In the genomic region with DNA sequence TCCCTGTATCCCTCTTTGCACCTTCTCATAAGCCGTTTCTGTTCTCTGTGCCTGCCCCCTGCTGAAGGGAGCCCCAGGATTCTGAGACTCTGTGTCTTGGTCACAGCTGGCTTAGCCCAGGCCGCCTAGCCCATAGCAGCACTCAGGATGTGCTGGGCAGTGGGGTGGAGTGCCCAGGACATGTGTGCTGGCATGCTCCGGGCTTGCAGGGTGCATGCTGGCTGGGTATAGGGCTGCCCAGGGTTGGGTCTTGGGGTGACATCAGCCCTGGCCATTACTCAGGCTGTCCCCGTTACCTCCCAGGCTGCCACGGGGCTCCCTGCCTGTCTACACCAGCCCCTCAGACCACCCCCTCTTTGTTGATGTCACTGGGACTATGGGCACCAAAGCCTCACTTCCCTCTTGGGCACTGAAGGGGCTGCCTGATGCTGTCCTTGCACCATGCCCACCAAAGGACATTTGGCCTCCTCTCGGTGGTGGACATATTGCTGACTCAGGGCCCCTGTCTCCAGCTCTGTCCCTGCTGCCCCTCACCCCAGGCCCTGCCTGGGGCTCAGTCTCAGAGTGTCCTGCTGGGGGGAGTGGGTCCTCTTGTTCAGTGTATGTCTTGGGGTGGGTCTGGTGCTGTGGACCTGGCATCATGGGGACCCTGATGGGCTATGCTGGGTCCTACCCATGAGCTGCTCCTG, we compare ENCODE assay signal across 2 cellular contexts.
TF ChIP-seq lines count a peak whose summit lies in the region.

No MANE protein-coding gene starts in this region.

TF ChIP-seq in HCT116, 20 proteins besides CTCF, POLR2A, EP300 and RAD21:
- TF ChIP-seq EZH2 (IDR thresholded peaks at IDR 0.05), result no peak
- TF ChIP-seq JUND (IDR thresholded peaks at IDR 0.05), result no peak
- TF ChIP-seq, protein P1, sequence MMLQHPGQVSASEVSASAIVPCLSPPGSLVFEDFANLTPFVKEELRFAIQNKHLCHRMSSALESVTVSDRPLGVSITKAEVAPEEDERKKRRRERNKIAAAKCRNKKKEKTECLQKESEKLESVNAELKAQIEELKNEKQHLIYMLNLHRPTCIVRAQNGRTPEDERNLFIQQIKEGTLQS (IDR thresholded peaks at IDR 0.05), result no peak
- TF ChIP-seq FOSL1 (IDR thresholded peaks at IDR 0.05; ENCODE audit: low read depth), result no peak
- TF ChIP-seq ZNF274 (IDR thresholded peaks at IDR 0.05; ENCODE audit: low read depth, low read length), result no peak
- no peak for TF ChIP-seq SP1 (IDR thresholded peaks at IDR 0.05; ENCODE audit: low read depth)
- no peak for TF ChIP-seq EZH2phosphoT487 (IDR thresholded peaks at IDR 0.05; ENCODE audit: borderline replicate concordance)
- TF ChIP-seq EGR1 (IDR thresholded peaks at IDR 0.05; ENCODE audit: low read depth), result no peak
- no peak for TF ChIP-seq CBX3 (IDR thresholded peaks at IDR 0.05; ENCODE audit: low read depth)
- no peak for TF ChIP-seq CEBPB (IDR thresholded peaks at IDR 0.05; ENCODE audit: low read depth)
- TF ChIP-seq YY1 (IDR thresholded peaks at IDR 0.05; ENCODE audit: extremely low read depth, insufficient replicate concordance, low read depth, low read length), result no peak
- TF ChIP-seq, protein P2, sequence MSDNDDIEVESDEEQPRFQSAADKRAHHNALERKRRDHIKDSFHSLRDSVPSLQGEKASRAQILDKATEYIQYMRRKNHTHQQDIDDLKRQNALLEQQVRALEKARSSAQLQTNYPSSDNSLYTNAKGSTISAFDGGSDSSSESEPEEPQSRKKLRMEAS (IDR thresholded peaks at IDR 0.05), result no peak

TF ChIP-seq in GM12891, 5 proteins besides CTCF, POLR2A, EP300 and RAD21:
- TF ChIP-seq TAF1 (IDR thresholded peaks at IDR 0.05; ENCODE audit: low read depth, low read length) (no peak), PAX5 (IDR thresholded peaks at IDR 0.05; ENCODE audit: insufficient read depth, low read length, severe bottlenecking) (no peak), SPI1 (IDR thresholded peaks at IDR 0.05; ENCODE audit: low read depth, low read length) (no peak), POLR2AphosphoS5 (IDR thresholded peaks at IDR 0.05; ENCODE audit: low read depth, low read length) (no peak), POU2F2 (IDR thresholded peaks at IDR 0.05; ENCODE audit: low read depth, low read length) (no peak)
TF ChIP-seq in GM12891: peak in this region for 0.
